Comparison of ENCODE assay signal across 10 cellular contexts in the genomic region with DNA sequence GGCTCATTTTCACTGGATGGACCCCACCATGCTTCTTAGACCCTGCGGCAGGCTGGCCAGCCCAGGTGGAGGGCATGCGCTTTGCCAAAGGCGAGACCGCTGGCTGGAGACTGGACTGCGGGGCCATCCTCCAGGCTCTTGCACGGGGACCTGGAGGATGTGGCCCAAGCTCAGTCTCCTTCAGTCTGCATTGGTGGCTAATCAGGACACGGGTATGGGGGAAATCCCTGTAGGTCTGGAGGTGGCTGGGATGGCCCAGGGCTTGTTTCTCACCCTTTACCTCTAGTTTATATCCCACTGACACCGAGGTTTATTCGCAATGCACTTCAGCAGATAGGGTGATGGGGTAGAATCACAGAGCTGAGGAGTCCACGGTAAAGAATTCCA. TPM values are rescaled to one million over a fixed set of nuclear protein-coding genes. Genes with fewer than 3 reads are reported as not detected.
DNase-seq lines count a peak whose midpoint lies in the region; ATAC-seq, FAIRE-seq and TF ChIP-seq lines count a peak whose summit lies in the region.
"Had no signal": no experiment of that assay in that cellular context is flagged by ENCODE, and none has a peak within 500 bp of the region (broad histone marks: within the 10 kb centered on the region; RNA-seq: fewer than 3 reads in every experiment).

No MANE protein-coding gene starts in this region.

- H3K27me3 Mint-ChIP-seq in HFFc6 (ENCODE audit: insufficient read depth): no peaks in the 10 kb centered on the region; the same call in none of the 2 replicates
- H3K27me3 Mint-ChIP-seq in activated T-helper 17 cell treated with anti-CD3 and anti-CD28 coated beads, Interleukin-2, amount 50 U/mL, for 72 hours: no peaks in the 10 kb centered on the region
- H3K27me3 Mint-ChIP-seq: stimulated activated naive CD8-positive, alpha-beta T cell treated with anti-CD3 and anti-CD28 coated beads, Interleukin-15, Interleukin-2, amounts not matched to agents 100 ng/mL and 50 ng/mL, for 24 hours had no signal

- peak overlapping the region in 2 of 3 experiments; percentile 33 to 52 for H3K4me3 ChIP-seq in keratinocyte (ENCODE audit: control insufficient read depth in 2 of 3, extremely low read depth in 1 of 3, insufficient read depth in 2 of 3, low read depth in 1 of 3, low read length in 3 of 3)
- no peak overlapping the region for H3K4me3 ChIP-seq in stomach
- no peak overlapping the region for H3K4me3 ChIP-seq in adrenal gland

- H3K4me1 ChIP-seq in keratinocyte (ENCODE audit: control insufficient read depth, extremely low read depth, insufficient read depth, low read length): peaks cover 57% of the 10 kb centered on the region
- peaks cover 51 to 77% (median 68%) of the 10 kb centered on the region in 4 donors for H3K4me1 ChIP-seq in stomach
- H3K4me1 ChIP-seq in adrenal gland (replicated peaks in 1 of 2): peaks cover under 1 to 46% of the 10 kb centered on the region in 2 donors

- peaks cover 25% of the 10 kb centered on the region for H3K36me3 Mint-ChIP-seq in HFFc6 (ENCODE audit: low read depth)
- H3K36me3 Mint-ChIP-seq in activated T-helper 17 cell treated with anti-CD3 and anti-CD28 coated beads, Interleukin-2, amount 50 U/mL, for 72 hours (ENCODE audit: low read depth): peaks cover 12% of the 10 kb centered on the region

- peaks cover 81% of the 10 kb centered on the region for H3K79me2 ChIP-seq in keratinocyte (ENCODE audit: control insufficient read depth, insufficient read depth, low read length)

- TF ChIP-seq POLR2A in stomach (IDR thresholded peaks at IDR 0.05) (no peak), adrenal gland (IDR thresholded peaks at IDR 0.05) (no peak)

- WGBS in stomach, 5 donors: 64 to 75% (median 69%) methylated on average over 10 of the region's 10 CpGs
- 82 to 87% (median 86%) methylated on average over 10 of the region's 10 CpGs for WGBS in adrenal gland, 4 donors

- peak; percentile 52 for ATAC-seq in activated T-helper 17 cell treated with anti-CD3 and anti-CD28 coated beads, Interleukin-2, amount 50 U/mL, for 72 hours (replicated peaks)
- no peak for ATAC-seq in GM19467 (IDR thresholded peaks at IDR 0.05; ENCODE audit: unreplicated experiment)

- in situ Hi-C loops in G401 (cut with HindIII; ENCODE audit: low sequenced_read_pairs): no loop called here

- H3K9me3 ChIP-seq in keratinocyte (ENCODE audit: control insufficient read depth, low read depth, low read length) (peaks cover 2% of the 10 kb centered on the region), stomach (peaks cover 0 to 14% (median 7%) of the 10 kb centered on the region in 4 donors), adrenal gland (replicated peaks in 1 of 3) (peaks cover 0 to 22% (median 10%) of the 10 kb centered on the region in 3 donors)

- no peaks in the 10 kb centered on the region for H4K20me1 ChIP-seq in keratinocyte (ENCODE audit: control insufficient read depth, extremely low read depth, insufficient read depth, low read length)

- peak overlapping the region; percentile 61 for H3K9ac ChIP-seq in keratinocyte (ENCODE audit: control insufficient read depth, extremely low read depth, insufficient read depth, low read length)

- no peak for TF ChIP-seq CTCF in HFFc6 (IDR thresholded peaks at IDR 0.05)
- no peak for TF ChIP-seq CTCF in keratinocyte (optimal IDR thresholded peaks at IDR 0.05 in 1 of 3, IDR thresholded peaks at IDR 0.05 in 1 of 3, conservative IDR thresholded peaks at IDR 0.05 in 1 of 3; ENCODE audit: extremely low read depth in 1 of 3, insufficient read depth in 2 of 3, low read length in 3 of 3)
- no peak for TF ChIP-seq CTCF in stomach (IDR thresholded peaks at IDR 0.05)
- no peak for TF ChIP-seq CTCF in adrenal gland (IDR thresholded peaks at IDR 0.05)

- H3K4me3 Mint-ChIP-seq in HFFc6: peak overlapping the region; percentile 59; the same call in 1 of the 2 replicates
- peak overlapping the region; percentile 55 for H3K4me3 Mint-ChIP-seq in activated T-helper 17 cell treated with anti-CD3 and anti-CD28 coated beads, Interleukin-2, amount 50 U/mL, for 72 hours
- H3K4me3 Mint-ChIP-seq: endodermal cell; stimulated activated naive CD8-positive, alpha-beta T cell treated with anti-CD3 and anti-CD28 coated beads, Interleukin-15, Interleukin-2, amounts not matched to agents 100 ng/mL and 50 ng/mL, for 24 hours had no signal

- dilution Hi-C loops in keratinocyte (cut with MboI; ENCODE audit: extremely low pct_ligation_motif_present, low sequenced_read_pairs): loop anchor here (5.0 kb wide), 1 partner anchor 38 kb away; no protein-coding TSS in a partner anchor

- no peak for FAIRE-seq in keratinocyte (lab: Jason Lieb, UNC)

- peaks cover 16% of the 10 kb centered on the region for H3K9me3 Mint-ChIP-seq in HFFc6
- H3K9me3 Mint-ChIP-seq in activated T-helper 17 cell treated with anti-CD3 and anti-CD28 coated beads, Interleukin-2, amount 50 U/mL, for 72 hours: no peaks in the 10 kb centered on the region

- H3K27me3 ChIP-seq in keratinocyte (ENCODE audit: control insufficient read depth, extremely low read depth, insufficient read depth, low read length) (no peaks in the 10 kb centered on the region), stomach (no peaks in the 10 kb centered on the region), adrenal gland (no peaks in the 10 kb centered on the region)

- peak overlapping the region; percentile 87 for H3K27ac Mint-ChIP-seq in HFFc6
- H3K27ac Mint-ChIP-seq in activated T-helper 17 cell treated with anti-CD3 and anti-CD28 coated beads, Interleukin-2, amount 50 U/mL, for 72 hours: peak overlapping the region; percentile 81
- H3K27ac Mint-ChIP-seq: endodermal cell; stimulated activated naive CD8-positive, alpha-beta T cell treated with anti-CD3 and anti-CD28 coated beads, Interleukin-15, Interleukin-2, amounts not matched to agents 100 ng/mL and 50 ng/mL, for 24 hours had no signal

- H3K4me2 ChIP-seq in keratinocyte (ENCODE audit: control insufficient read depth, extremely low read depth, insufficient read depth, low read depth, low read length): peak overlapping the region; percentile 83

- H3K36me3 ChIP-seq in keratinocyte (ENCODE audit: control insufficient read depth in 2 of 2, extremely low read depth in 1 of 2, insufficient read depth in 2 of 2, low read length in 2 of 2) (peaks cover 0 to 2% of the 10 kb centered on the region in 2 experiments), stomach (no peaks in the 10 kb centered on the region), adrenal gland (replicated peaks in 1 of 2) (no peaks in the 10 kb centered on the region)

- no peak overlapping the region for H2AFZ ChIP-seq in keratinocyte (ENCODE audit: control insufficient read depth, low read length)

- peaks cover 3% of the 10 kb centered on the region for H3K9me1 ChIP-seq in keratinocyte (ENCODE audit: control insufficient read depth, extremely low read depth, insufficient read depth, low read length)

- no peak for DNase-seq in HFFc6
- no peak for DNase-seq in keratinocyte (ENCODE audit: low read depth, low spot score)
- DNase-seq in stomach: no peak
- DNase-seq in adrenal gland: no peak
- DNase-seq in G401 (ENCODE audit: low spot score): no peak
- DNase-seq: activated CD8-positive, alpha-beta memory T cell treated with anti-CD3 and anti-CD28 coated beads, Interleukin-2, amount 50 U/mL, for 48 hours; endodermal cell had no signal

- intact Hi-C loops in stomach (cut with DNase I; ENCODE audit: low total_unique reads) (no loop called here), adrenal gland (cut with DNase I) (no loop called here)

- H3K27ac ChIP-seq in keratinocyte (ENCODE audit: control insufficient read depth, insufficient read depth, low read length): peak overlapping the region; percentile 81
- H3K27ac ChIP-seq in stomach: peak overlapping the region; percentile 53 to 86 (median 74)
- peak overlapping the region in 2 of 5 donors; percentile 38 to 62 for H3K27ac ChIP-seq in adrenal gland

- no peak for TF ChIP-seq EP300 in stomach (IDR thresholded peaks at IDR 0.05)

- peaks cover 51% of the 10 kb centered on the region for H3K4me1 Mint-ChIP-seq in HFFc6 (ENCODE audit: low read depth)
- peaks cover 49% of the 10 kb centered on the region for H3K4me1 Mint-ChIP-seq in activated T-helper 17 cell treated with anti-CD3 and anti-CD28 coated beads, Interleukin-2, amount 50 U/mL, for 72 hours

RNA-seq across cellular contexts. Expression of a gene that starts 45.0 kb away (rescaled TPM):
- total RNA-seq in HFFc6 (2021; fragmentation: NEBNext Ultra II Directional; extraction: Animal tissue kit (Norgen Biotek cat#: 25700)): 10 to 100 TPM; 28.0 to 41.3 (median 31.3) TPM
- 10 to 100 TPM; 43.3 to 50.3 TPM for total RNA-seq in activated T-helper 17 cell treated with anti-CD3 and anti-CD28 coated beads, Interleukin-2, amount 50 U/mL, for 72 hours
- polyA plus RNA-seq in keratinocyte (25.8 to 43.0 TPM (median 30.3 TPM) in 3 replicates), stomach (10 to 100 TPM; 10.4 to 14.7 (median 14.1) TPM), adrenal gland (10 to 100 TPM; 18.7 to 26.5 (median 23.7) TPM)
- polyA plus RNA-seq in keratinocyte (2011; ENCODE audit: low read depth): 30.9 TPM
- polyA plus RNA-seq in keratinocyte (2011; cell fraction: cytosol; rRNA removed): 30.9 and 75.3 TPM in 2 replicates
- polyA plus RNA-seq in keratinocyte (2011; cell fraction: nucleus; rRNA removed): 62.7 and 87.1 TPM in 2 replicates
- 38.4 and 56.2 TPM in 2 replicates for polyA plus RNA-seq in keratinocyte (2012; ENCODE audit: low replicate concordance)
- 84.1 to 263 TPM (median 98.7 TPM) in 3 replicates for polyA minus RNA-seq in keratinocyte
- polyA minus RNA-seq in keratinocyte (2011; cell fraction: cytosol; rRNA and poly(A)+ RNA removed): 122 TPM
- polyA minus RNA-seq in keratinocyte (2011; cell fraction: nucleus; rRNA and poly(A)+ RNA removed): 65.2 and 71.2 TPM in 2 replicates
- total RNA-seq in stomach (10 to 100 TPM; 12.8 to 80.1 (median 41.5) TPM), adrenal gland (10 to 100 TPM; 37.4 to 64.3 (median 50.6) TPM)
- 32.4 and 55.9 TPM in 2 replicates for total RNA-seq in G401 (2014; rRNA removed; shearing (Covaris generic))

Comparison
In these comparisons a context has a peak if more than half of its experiments do, and no peak if none do; other contexts are left out.
1. H3K4me3 ChIP-seq: peak in keratinocyte (2 of 3); none in stomach (0 of 4) and adrenal gland (0 of 4).